ENCODE assay signal across 16 cellular contexts in the genomic region with DNA sequence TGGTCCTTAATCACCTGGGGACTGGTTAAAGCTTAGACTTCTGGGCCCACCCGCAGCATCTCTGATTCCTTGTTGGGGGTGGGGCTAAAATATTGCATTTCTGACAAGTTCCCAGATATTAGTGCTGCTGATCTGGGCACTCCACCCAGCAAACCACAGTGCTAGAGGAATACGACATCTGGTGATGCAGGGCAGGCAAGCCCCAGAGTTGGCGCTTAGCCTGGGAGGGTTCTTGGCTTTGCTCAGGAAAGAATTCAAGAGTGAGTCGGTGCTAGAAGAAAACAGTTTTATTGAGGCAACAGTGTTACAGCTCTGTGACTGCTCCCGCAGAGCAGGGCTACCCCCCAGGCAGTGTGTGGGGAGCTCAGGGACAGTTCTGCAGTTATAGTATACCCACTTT.
"Had no signal": no experiment of that assay in that cellular context is flagged by ENCODE, and none has a peak within 500 bp of the region (broad histone marks: within the 10 kb centered on the region; RNA-seq: fewer than 3 reads in every experiment).

No MANE protein-coding gene starts in this region.

- H3K4me3 ChIP-seq: coronary artery, lower lobe of right lung, tibial artery, uterus had no signal

- H3K4me1 ChIP-seq: foreskin keratinocyte, lower lobe of right lung, tibial artery, uterus had no signal

- H3K36me3 ChIP-seq: lower lobe of right lung, neutrophil, tibial artery, uterus had no signal

- DNase-seq: activated CD4-positive, alpha-beta T cell treated with anti-CD3 and anti-CD28 coated beads, Interleukin-2, amount 10 ng/mL, durations not matched to agents 24 days and 14 days; activated CD8-positive, alpha-beta T cell treated with anti-CD3 and anti-CD28 coated beads, Interleukin-2, amount 10 ng/mL, durations not matched to agents 7 days and 5 days; activated naive CD4-positive, alpha-beta T cell treated with Interleukin-2 at 50 U/mL for 16 hours; activated T-cell treated with anti-CD3 and anti-CD28 coated beads, Interleukin-2, amount 50 U/mL, for 24 hours; aorta; foreskin keratinocyte; islet precursor cell; lower lobe of right lung; posterior cingulate gyrus; stimulated activated CD4-positive, alpha-beta T cell treated with anti-CD3 and anti-CD28 coated beads, Interleukin-2, amount 100 ng/mL, for 24 hours; stimulated activated naive CD4-positive, alpha-beta T cell treated with Interleukin-2 at 50 U/mL for 16 hours; tibial artery; uterus had no signal

- H3K27ac ChIP-seq: coronary artery, foreskin keratinocyte, lower lobe of right lung, neutrophil, tibial artery, uterus had no signal

- H3K27me3 ChIP-seq: neutrophil, tibial artery, uterus had no signal

- ATAC-seq: activated CD8-positive, alpha-beta T cell treated with anti-CD3 and anti-CD28 coated beads, Interleukin-2, amount 10 ng/mL, durations not matched to agents 7 days and 5 days; foreskin keratinocyte; lower lobe of right lung; natural killer cell treated with Interleukin-12 subunit alpha and Interleukin-12 subunit beta and Interleukin-15 and Interleukin-18, amount 100 ng/mL, for 72 hours had no signal

- H3K9me3 ChIP-seq: lower lobe of right lung, neutrophil, tibial artery, uterus had no signal
